8 cellular contexts compared by ENCODE assay signal in genomic region chr12:989751-990278, GRCh38. TPM values are rescaled to one million over a fixed set of nuclear protein-coding genes. Genes with fewer than 3 reads are reported as not detected.
DNase-seq lines count a peak whose midpoint lies in the region; ATAC-seq and TF ChIP-seq lines count a peak whose summit lies in the region.

No MANE protein-coding gene starts in this region.

- H3K27me3 Mint-ChIP-seq in activated CD4-positive, alpha-beta memory T cell treated with anti-CD3 and anti-CD28 coated beads, Interleukin-2, amount 10 ng/mL, durations not matched to agents 7 days and 5 days, result peaks cover 5% of the 10 kb centered on the region

- POLR2A ChIA-PET in activated CD4-positive, alpha-beta memory T cell treated with anti-CD3 and anti-CD28 coated beads, Interleukin-2, amount 10 ng/mL, durations not matched to agents 7 days and 5 days (lab: Charles Lee), result interaction anchor here (0.7 to 3.7 kb wide), 5 partner anchors 38 to 612 kb away, joined by 3 to 28 read pairs (median 4); partner anchors contain the start of gene RAD52

- ATAC-seq in omental fat pad (ENCODE audit: low FRiP score), result peak; percentile 46

- peak overlapping the region; percentile 63 for H3K27ac Mint-ChIP-seq in activated CD4-positive, alpha-beta memory T cell treated with anti-CD3 and anti-CD28 coated beads, Interleukin-2, amount 10 ng/mL, durations not matched to agents 7 days and 5 days

- no peaks in the 10 kb centered on the region for H3K9me3 Mint-ChIP-seq in activated CD4-positive, alpha-beta memory T cell treated with anti-CD3 and anti-CD28 coated beads, Interleukin-2, amount 10 ng/mL, durations not matched to agents 7 days and 5 days

- DNase-seq in NCI-H510A treated with DMSO at 0.1 percent for 48 hours (lab: John Stamatoyannopoulos, UW), result peak; percentile 30
- no peak for DNase-seq in NCI-H510A (lab: John Stamatoyannopoulos, UW)
- DNase-seq in NCI-H1105 (lab: John Stamatoyannopoulos, UW), result peak; percentile 39
- no peak for DNase-seq in activated CD4-positive, alpha-beta memory T cell treated with anti-CD3 and anti-CD28 coated beads, Interleukin-2, amount 10 ng/mL, durations not matched to agents 7 days and 5 days
- peak; percentile 73 for DNase-seq in fibroblast of villous mesenchyme (ENCODE audit: low read depth)
- peak; percentile 26 for DNase-seq in omental fat pad (ENCODE audit: low spot score)
- DNase-seq in stimulated activated CD4-positive, alpha-beta T cell treated with anti-CD3 and anti-CD28 coated beads, Interleukin-4, amount 100 ng/mL, for 1 hour, result no peak
- DNase-seq in midbrain (lab: John Stamatoyannopoulos, UW), result no peak

- peaks cover 34% of the 10 kb centered on the region for H3K4me1 Mint-ChIP-seq in activated CD4-positive, alpha-beta memory T cell treated with anti-CD3 and anti-CD28 coated beads, Interleukin-2, amount 10 ng/mL, durations not matched to agents 7 days and 5 days

- peak; percentile 18 for TF ChIP-seq CTCF in fibroblast of villous mesenchyme (IDR thresholded peaks at IDR 0.05; ENCODE audit: insufficient read depth, low read depth, low read length)
- TF ChIP-seq CTCF in omental fat pad (IDR thresholded peaks at IDR 0.05), result no peak

- CTCF ChIA-PET in activated CD4-positive, alpha-beta memory T cell treated with anti-CD3 and anti-CD28 coated beads, Interleukin-2, amount 10 ng/mL, durations not matched to agents 7 days and 5 days (lab: Charles Lee), result interaction anchor here (0.6 to 2.4 kb wide), 7 partner anchors 27 to 544 kb away, joined by 3 to 10 read pairs (median 3); partner anchors contain the start of gene RAD52

- H3K4me3 Mint-ChIP-seq in activated CD4-positive, alpha-beta memory T cell treated with anti-CD3 and anti-CD28 coated beads, Interleukin-2, amount 10 ng/mL, durations not matched to agents 7 days and 5 days, result peak overlapping the region; percentile 75

- peak overlapping the region; percentile 71 for H3K4me3 ChIP-seq in fibroblast of villous mesenchyme (ENCODE audit: low read depth, low read length)

- H3K36me3 Mint-ChIP-seq in activated CD4-positive, alpha-beta memory T cell treated with anti-CD3 and anti-CD28 coated beads, Interleukin-2, amount 10 ng/mL, durations not matched to agents 7 days and 5 days (ENCODE audit: low read depth), result peaks cover 4% of the 10 kb centered on the region

RNA-seq across cellular contexts. Expression of gene ERC1, which starts 1.2 kb away (rescaled TPM):
- 10 to 100 TPM; 33.5 to 37.9 TPM for total RNA-seq in activated CD4-positive, alpha-beta memory T cell treated with anti-CD3 and anti-CD28 coated beads, Interleukin-2, amount 10 ng/mL, durations not matched to agents 7 days and 5 days
- total RNA-seq in fibroblast of villous mesenchyme (41.9 and 49.7 TPM in 2 replicates), omental fat pad (10 to 100 TPM; 46.1 to 83.2 (median 63.8) TPM)

RNA-seq across cellular contexts. Expression of gene RAD52, which starts 40.3 kb away (rescaled TPM):
- 10 to 100 TPM; 14.5 to 14.9 TPM for total RNA-seq in activated CD4-positive, alpha-beta memory T cell treated with anti-CD3 and anti-CD28 coated beads, Interleukin-2, amount 10 ng/mL, durations not matched to agents 7 days and 5 days
- total RNA-seq in fibroblast of villous mesenchyme (10.3 and 15.1 TPM in 2 replicates), omental fat pad (10 to 100 TPM in 2 of 4 donors, 1 to 10 TPM in 2; 4.9 to 15.4 (median 11.2) TPM)

Comparison
In these comparisons a context has a peak if more than half of its experiments do, and no peak if none do; other contexts are left out.
1. DNase-seq: peak in NCI-H510A treated with DMSO at 0.1 percent for 48 hours (single experiment), NCI-H1105 (single experiment), fibroblast of villous mesenchyme (single experiment) and omental fat pad (single experiment); none in NCI-H510A (single experiment), activated CD4-positive, alpha-beta memory T cell treated with anti-CD3 and anti-CD28 coated beads, Interleukin-2, amount 10 ng/mL, durations not matched to agents 7 days and 5 days (single experiment), stimulated activated CD4-positive, alpha-beta T cell treated with anti-CD3 and anti-CD28 coated beads, Interleukin-4, amount 100 ng/mL, for 1 hour (single experiment) and midbrain (single experiment).